ENCODE assay signal across 1 cellular context in the genomic region with DNA sequence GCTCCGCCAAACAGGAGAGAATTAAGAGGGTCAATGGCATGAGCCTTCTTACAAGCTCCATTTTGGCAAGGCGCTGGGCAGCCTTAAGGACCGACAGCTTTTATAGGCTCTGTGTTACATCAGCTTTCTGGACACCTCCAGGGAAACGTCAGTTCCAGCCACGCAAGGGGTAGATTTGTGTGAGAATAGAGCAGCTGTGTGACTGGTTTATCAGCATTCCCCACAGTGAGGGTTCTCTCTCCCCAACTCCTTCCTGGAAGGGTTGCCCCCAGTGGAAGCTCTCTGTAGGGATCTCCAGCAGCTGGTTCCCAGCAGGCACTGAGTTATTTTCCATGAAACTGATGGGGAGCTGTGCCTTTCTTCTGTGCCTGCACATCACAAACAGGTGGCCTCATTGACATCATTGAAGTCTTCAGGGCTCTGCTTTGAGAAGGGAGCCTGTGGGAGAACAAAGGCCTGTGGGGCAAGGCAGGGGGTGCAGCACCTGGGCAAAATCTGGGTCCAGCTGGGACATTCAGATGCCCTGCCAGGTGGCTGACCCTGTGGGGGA.
TF ChIP-seq lines count a peak whose summit lies in the region.

A gene with protein sequence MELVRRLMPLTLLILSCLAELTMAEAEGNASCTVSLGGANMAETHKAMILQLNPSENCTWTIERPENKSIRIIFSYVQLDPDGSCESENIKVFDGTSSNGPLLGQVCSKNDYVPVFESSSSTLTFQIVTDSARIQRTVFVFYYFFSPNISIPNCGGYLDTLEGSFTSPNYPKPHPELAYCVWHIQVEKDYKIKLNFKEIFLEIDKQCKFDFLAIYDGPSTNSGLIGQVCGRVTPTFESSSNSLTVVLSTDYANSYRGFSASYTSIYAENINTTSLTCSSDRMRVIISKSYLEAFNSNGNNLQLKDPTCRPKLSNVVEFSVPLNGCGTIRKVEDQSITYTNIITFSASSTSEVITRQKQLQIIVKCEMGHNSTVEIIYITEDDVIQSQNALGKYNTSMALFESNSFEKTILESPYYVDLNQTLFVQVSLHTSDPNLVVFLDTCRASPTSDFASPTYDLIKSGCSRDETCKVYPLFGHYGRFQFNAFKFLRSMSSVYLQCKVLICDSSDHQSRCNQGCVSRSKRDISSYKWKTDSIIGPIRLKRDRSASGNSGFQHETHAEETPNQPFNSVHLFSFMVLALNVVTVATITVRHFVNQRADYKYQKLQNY (minus strand): TSS at position 75 of the 550 bp plus-strand sequence. CDS start 14 bp downstream, at position 61.

TF ChIP-seq in WTC11, 78 proteins besides CTCF, POLR2A, EP300 and RAD21:
- TF ChIP-seq, protein P1, sequence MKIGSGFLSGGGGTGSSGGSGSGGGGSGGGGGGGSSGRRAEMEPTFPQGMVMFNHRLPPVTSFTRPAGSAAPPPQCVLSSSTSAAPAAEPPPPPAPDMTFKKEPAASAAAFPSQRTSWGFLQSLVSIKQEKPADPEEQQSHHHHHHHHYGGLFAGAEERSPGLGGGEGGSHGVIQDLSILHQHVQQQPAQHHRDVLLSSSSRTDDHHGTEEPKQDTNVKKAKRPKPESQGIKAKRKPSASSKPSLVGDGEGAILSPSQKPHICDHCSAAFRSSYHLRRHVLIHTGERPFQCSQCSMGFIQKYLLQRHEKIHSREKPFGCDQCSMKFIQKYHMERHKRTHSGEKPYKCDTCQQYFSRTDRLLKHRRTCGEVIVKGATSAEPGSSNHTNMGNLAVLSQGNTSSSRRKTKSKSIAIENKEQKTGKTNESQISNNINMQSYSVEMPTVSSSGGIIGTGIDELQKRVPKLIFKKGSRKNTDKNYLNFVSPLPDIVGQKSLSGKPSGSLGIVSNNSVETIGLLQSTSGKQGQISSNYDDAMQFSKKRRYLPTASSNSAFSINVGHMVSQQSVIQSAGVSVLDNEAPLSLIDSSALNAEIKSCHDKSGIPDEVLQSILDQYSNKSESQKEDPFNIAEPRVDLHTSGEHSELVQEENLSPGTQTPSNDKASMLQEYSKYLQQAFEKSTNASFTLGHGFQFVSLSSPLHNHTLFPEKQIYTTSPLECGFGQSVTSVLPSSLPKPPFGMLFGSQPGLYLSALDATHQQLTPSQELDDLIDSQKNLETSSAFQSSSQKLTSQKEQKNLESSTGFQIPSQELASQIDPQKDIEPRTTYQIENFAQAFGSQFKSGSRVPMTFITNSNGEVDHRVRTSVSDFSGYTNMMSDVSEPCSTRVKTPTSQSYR (CRISPR knock-in tag; IDR thresholded peaks at IDR 0.05), result peak; percentile 75; the same call in 1 of the 2 replicates
- TF ChIP-seq NR2C2 (CRISPR knock-in tag; IDR thresholded peaks at IDR 0.05), result 0 out of 2 replicates have a peak, but pooled peaks have one; percentile 13
- TF ChIP-seq, protein P2, sequence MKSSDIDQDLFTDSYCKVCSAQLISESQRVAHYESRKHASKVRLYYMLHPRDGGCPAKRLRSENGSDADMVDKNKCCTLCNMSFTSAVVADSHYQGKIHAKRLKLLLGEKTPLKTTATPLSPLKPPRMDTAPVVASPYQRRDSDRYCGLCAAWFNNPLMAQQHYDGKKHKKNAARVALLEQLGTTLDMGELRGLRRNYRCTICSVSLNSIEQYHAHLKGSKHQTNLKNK (CRISPR knock-in tag; IDR thresholded peaks at IDR 0.05), result no peak
- TF ChIP-seq ETV6 (CRISPR knock-in tag; IDR thresholded peaks at IDR 0.05), result peak; percentile 20; the same call in 1 of the 2 replicates
- TF ChIP-seq AFF4 (CRISPR knock-in tag; IDR thresholded peaks at IDR 0.05; ENCODE audit: borderline replicate concordance), result 0 out of 2 replicates have a peak, but pooled peaks have one; percentile 42
- TF ChIP-seq NFYB (CRISPR knock-in tag; conservative IDR thresholded peaks at IDR 0.05; ENCODE audit: low read depth), result no peak
- 0 out of 2 replicates have a peak, but pooled peaks have one; percentile 35 for TF ChIP-seq TEAD1 (CRISPR knock-in tag; IDR thresholded peaks at IDR 0.05)
- peak; percentile 95 for TF ChIP-seq ZNF423 (CRISPR knock-in tag; IDR thresholded peaks at IDR 0.05)
- no peak for TF ChIP-seq MXD4 (CRISPR knock-in tag; IDR thresholded peaks at IDR 0.05; ENCODE audit: borderline replicate concordance)
